ENCODE assay signal across 29 cellular contexts in genomic region chr14:35441160-35441559, GRCh38.
"Had no signal": no experiment of that assay in that cellular context is flagged by ENCODE, and none has a peak within 500 bp of the region (broad histone marks: within the 10 kb centered on the region; RNA-seq: fewer than 3 reads in every experiment).

No MANE protein-coding gene starts in this region.

- H3K4me2 ChIP-seq: neural progenitor cell, smooth muscle cell had no signal

- ATAC-seq: naive thymus-derived CD4-positive, alpha-beta T cell; natural killer cell; psoas muscle; right cardiac atrium; sciatic nerve; stimulated activated effector memory CD8-positive, alpha-beta T cell treated with anti-CD3 and anti-CD28 coated beads, Interleukin-12 subunit alpha, Interleukin-12 subunit beta, amount 100 ng/mL, for 72 hours; stimulated activated naive B cell treated with anti-CD40 and anti-IgM and Interleukin-4, amounts not matched to agents 10 μg/mL and 1 μg/mL and 100 μg/mL, for 72 hours had no signal

- H3K27ac Mint-ChIP-seq: naive thymus-derived CD4-positive, alpha-beta T cell; natural killer cell; nephron; neural progenitor cell; progenitor cell of endocrine pancreas; stimulated activated effector memory CD8-positive, alpha-beta T cell treated with anti-CD3 and anti-CD28 coated beads, Interleukin-12 subunit alpha, Interleukin-12 subunit beta, amount 100 ng/mL, for 72 hours; stimulated activated naive B cell treated with anti-CD40 and anti-IgM and Interleukin-4, amounts not matched to agents 10 μg/mL and 1 μg/mL and 100 μg/mL, for 72 hours; stimulated activated naive CD8-positive, alpha-beta T cell treated with anti-CD3 and anti-CD28 coated beads, Interleukin-15, Interleukin-2, amounts not matched to agents 100 ng/mL and 50 ng/mL, for 24 hours had no signal

- H3K36me3 Mint-ChIP-seq: natural killer cell; neural progenitor cell; stimulated activated effector memory CD8-positive, alpha-beta T cell treated with anti-CD3 and anti-CD28 coated beads, Interleukin-12 subunit alpha, Interleukin-12 subunit beta, amount 100 ng/mL, for 72 hours; stimulated activated naive B cell treated with anti-CD40 and anti-IgM and Interleukin-4, amounts not matched to agents 10 μg/mL and 1 μg/mL and 100 μg/mL, for 72 hours had no signal

- H3K27me3 Mint-ChIP-seq: progenitor cell of endocrine pancreas; stimulated activated naive B cell treated with anti-CD40 and anti-IgM and Interleukin-4, amounts not matched to agents 10 μg/mL and 1 μg/mL and 100 μg/mL, for 72 hours; stimulated activated naive CD8-positive, alpha-beta T cell treated with anti-CD3 and anti-CD28 coated beads, Interleukin-15, Interleukin-2, amounts not matched to agents 100 ng/mL and 50 ng/mL, for 24 hours had no signal

- H3K9ac ChIP-seq: neural progenitor cell, parathyroid adenoma had no signal

- H3K4me3 Mint-ChIP-seq: naive thymus-derived CD4-positive, alpha-beta T cell; natural killer cell; nephron; neural progenitor cell; stimulated activated effector memory CD8-positive, alpha-beta T cell treated with anti-CD3 and anti-CD28 coated beads, Interleukin-12 subunit alpha, Interleukin-12 subunit beta, amount 100 ng/mL, for 72 hours; stimulated activated naive B cell treated with anti-CD40 and anti-IgM and Interleukin-4, amounts not matched to agents 10 μg/mL and 1 μg/mL and 100 μg/mL, for 72 hours; stimulated activated naive CD8-positive, alpha-beta T cell treated with anti-CD3 and anti-CD28 coated beads, Interleukin-15, Interleukin-2, amounts not matched to agents 100 ng/mL and 50 ng/mL, for 24 hours had no signal

- H3K27me3 ChIP-seq: neural progenitor cell, ovary, stomach, thyroid gland, tibial nerve, upper lobe of left lung, uterus had no signal

- H3K4me3 ChIP-seq: neural progenitor cell, ovary, psoas muscle, skin epidermis, smooth muscle cell, stomach, thoracic aorta, thyroid gland, tibial nerve, upper lobe of left lung, uterus had no signal

- DNase-seq: naive thymus-derived CD4-positive, alpha-beta T cell; natural killer cell; occipital lobe; ovary; posterior cingulate gyrus; psoas muscle; right cardiac atrium; stimulated activated CD4-positive, alpha-beta T cell treated with anti-CD3 and anti-CD28 coated beads, Interleukin-15, amount 100 ng/mL, for 24 hours; stimulated activated CD4-positive, alpha-beta T cell treated with anti-CD3 and anti-CD28 coated beads, Interleukin-2, amount 100 ng/mL, for 24 hours; stimulated activated CD4-positive, alpha-beta T cell treated with anti-CD3 and anti-CD28 coated beads, Interleukin-2, amount 100 ng/mL, for 48 hours; stimulated activated CD4-positive, alpha-beta T cell treated with anti-CD3 and anti-CD28 coated beads, Interleukin-4, amount 100 ng/mL, for 24 hours; stimulated activated naive B cell treated with anti-CD40 and anti-IgM and Interleukin-4, amounts not matched to agents 10 μg/mL and 1 μg/mL and 100 μg/mL, for 72 hours; stimulated activated naive CD4-positive, alpha-beta T cell treated with Interleukin-2 at 50 U/mL for 16 hours; stomach; thyroid gland; trophoblast cell; upper lobe of left lung; uterus had no signal

- H3K9me3 ChIP-seq: ovary, psoas muscle, thoracic aorta, thyroid gland, tibial nerve, uterus had no signal

- H3K79me2 ChIP-seq: parathyroid adenoma had no signal

- H3K4me1 ChIP-seq: neural progenitor cell, parathyroid adenoma, psoas muscle, stomach, thyroid gland, tibial nerve, upper lobe of left lung, uterus had no signal

- H3K27ac ChIP-seq: neural progenitor cell, ovary, parathyroid adenoma, psoas muscle, skin epidermis, stomach, thoracic aorta, thyroid gland, tibial nerve, upper lobe of left lung, uterus had no signal

- H2AFZ ChIP-seq: neural progenitor cell, parathyroid adenoma had no signal

- H3K4me1 Mint-ChIP-seq: naive thymus-derived CD4-positive, alpha-beta T cell; natural killer cell; nephron; neural progenitor cell; stimulated activated effector memory CD8-positive, alpha-beta T cell treated with anti-CD3 and anti-CD28 coated beads, Interleukin-12 subunit alpha, Interleukin-12 subunit beta, amount 100 ng/mL, for 72 hours had no signal

- H3K9me3 Mint-ChIP-seq: natural killer cell; nephron; stimulated activated effector memory CD8-positive, alpha-beta T cell treated with anti-CD3 and anti-CD28 coated beads, Interleukin-12 subunit alpha, Interleukin-12 subunit beta, amount 100 ng/mL, for 72 hours; stimulated activated naive CD8-positive, alpha-beta T cell treated with anti-CD3 and anti-CD28 coated beads, Interleukin-15, Interleukin-2, amounts not matched to agents 100 ng/mL and 50 ng/mL, for 24 hours had no signal

- H3K36me3 ChIP-seq: neural progenitor cell, ovary, stomach, thoracic aorta, thyroid gland, tibial nerve, upper lobe of left lung, uterus had no signal
